ENCODE assay signal across 12 cellular contexts in genomic region chr1:203200059-203200553, GRCh38. TPM values are rescaled to one million over a fixed set of nuclear protein-coding genes. Genes with fewer than 3 reads are reported as not detected.
DNase-seq lines count a peak whose midpoint lies in the region; ATAC-seq and TF ChIP-seq lines count a peak whose summit lies in the region.
"Had no signal": no experiment of that assay in that cellular context is flagged by ENCODE, and none has a peak within 500 bp of the region (broad histone marks: within the 10 kb centered on the region; RNA-seq: fewer than 3 reads in every experiment).

No MANE protein-coding gene starts in this region.

- peak overlapping the region; percentile 37 for H2AFZ ChIP-seq in neural progenitor cell (replicated peaks)

- H3K27ac Mint-ChIP-seq in neural progenitor cell, result no peak overlapping the region
- no peak overlapping the region for H3K27ac Mint-ChIP-seq in activated CD4-positive, alpha-beta T cell treated with anti-CD3 and anti-CD28 coated beads for 36 hours

- H3K27me3 ChIP-seq in neural progenitor cell, result no peaks in the 10 kb centered on the region

- intact Hi-C loops in activated CD4-positive, alpha-beta T cell treated with anti-CD3 and anti-CD28 coated beads for 36 hours (cut with DNase I, micrococcal nuclease), result no loop called here

- no peak overlapping the region for H3K4me3 Mint-ChIP-seq in neural progenitor cell
- no peak overlapping the region for H3K4me3 Mint-ChIP-seq in activated CD4-positive, alpha-beta T cell treated with anti-CD3 and anti-CD28 coated beads for 36 hours

- H3K27ac ChIP-seq in neural progenitor cell, result no peak overlapping the region

- H4K20me1 ChIP-seq in neural progenitor cell (ENCODE audit: low read depth), result no peaks in the 10 kb centered on the region

- H3K9me3 ChIP-seq in neural progenitor cell (ENCODE audit: low read depth), result no peaks in the 10 kb centered on the region

- H3K4me2 ChIP-seq in neural progenitor cell, result no peak overlapping the region

- no peak overlapping the region for H3K9ac ChIP-seq in neural progenitor cell

- H3K9me3 Mint-ChIP-seq in neural progenitor cell, result peaks cover 4% of the 10 kb centered on the region
- no peaks in the 10 kb centered on the region for H3K9me3 Mint-ChIP-seq in activated CD4-positive, alpha-beta T cell treated with anti-CD3 and anti-CD28 coated beads for 36 hours (ENCODE audit: low read depth)

- ATAC-seq in HG03521 (IDR thresholded peaks at IDR 0.05; ENCODE audit: unreplicated experiment), result no peak
- no peak for ATAC-seq in activated CD4-positive, alpha-beta T cell treated with anti-CD3 and anti-CD28 coated beads for 36 hours

- H3K4me1 ChIP-seq in neural progenitor cell, result peaks cover 4% of the 10 kb centered on the region

- H3K79me2 ChIP-seq in neural progenitor cell (ENCODE audit: low read depth), result no peaks in the 10 kb centered on the region

- H3K4me1 Mint-ChIP-seq in neural progenitor cell, result peaks cover 5% of the 10 kb centered on the region
- no peaks in the 10 kb centered on the region for H3K4me1 Mint-ChIP-seq in activated CD4-positive, alpha-beta T cell treated with anti-CD3 and anti-CD28 coated beads for 36 hours

- POLR2A ChIA-PET in activated CD4-positive, alpha-beta T cell treated with anti-CD3 and anti-CD28 coated beads for 36 hours (lab: Charles Lee), result no interaction called here

- H3K27me3 Mint-ChIP-seq in neural progenitor cell (ENCODE audit: insufficient read depth, low read depth), result peaks cover 4% of the 10 kb centered on the region
- H3K27me3 Mint-ChIP-seq in activated CD4-positive, alpha-beta T cell treated with anti-CD3 and anti-CD28 coated beads for 36 hours, result peaks cover 10% of the 10 kb centered on the region

- H3K36me3 ChIP-seq in neural progenitor cell, result no peaks in the 10 kb centered on the region

- H3K4me3 ChIP-seq in fibroblast of mammary gland (ENCODE audit: control insufficient read depth, low read depth, low read length), result no peak overlapping the region
- H3K4me3 ChIP-seq in neural progenitor cell, result no peak overlapping the region

- TF ChIP-seq CTCF in fibroblast of mammary gland (conservative IDR thresholded peaks at IDR 0.05; ENCODE audit: control insufficient read depth, insufficient read depth, low read depth, low read length) (no peak), neural progenitor cell (IDR thresholded peaks at IDR 0.05) (no peak)

- H3F3A ChIP-seq in neural progenitor cell (ENCODE audit: low read depth), result no peaks in the 10 kb centered on the region

- DNase-seq in AG08395 (ENCODE audit: low spot score), result peak; percentile 48
- peak; percentile 53 for DNase-seq in NOMO-1 treated with dmso at 0.1 percent for 144 hours (lab: John Stamatoyannopoulos, UW; ENCODE audit: unreplicated experiment)
- DNase-seq in fibroblast of mammary gland (ENCODE audit: low read depth), result peak; percentile 94
- DNase-seq in neural progenitor cell (ENCODE audit: low spot score), result no peak
- no peak for DNase-seq in NCI-H2227 treated with DMSO at 0.1 percent for 48 hours (lab: John Stamatoyannopoulos, UW)
- DNase-seq in NCI-H2107 treated with DMSO at 0.1 percent for 48 hours (lab: John Stamatoyannopoulos, UW; ENCODE audit: unreplicated experiment), result no peak
- DNase-seq in activated CD4-positive, alpha-beta T cell treated with anti-CD3 and anti-CD28 coated beads for 36 hours, result no peak
- DNase-seq: H7; kidney glomerular epithelial cell; stimulated activated CD4-positive, alpha-beta T cell treated with anti-CD3 and anti-CD28 coated beads, Interleukin-4, amount 100 ng/mL, for 1 hour had no signal

- H3K36me3 Mint-ChIP-seq in neural progenitor cell, result no peaks in the 10 kb centered on the region
- no peaks in the 10 kb centered on the region for H3K36me3 Mint-ChIP-seq in activated CD4-positive, alpha-beta T cell treated with anti-CD3 and anti-CD28 coated beads for 36 hours (ENCODE audit: low read depth)

- CTCF ChIA-PET in activated CD4-positive, alpha-beta T cell treated with anti-CD3 and anti-CD28 coated beads for 36 hours (lab: Charles Lee), result interaction anchor here (2.9 kb wide), 1 partner anchor 16 kb away, joined by 22 read pairs; no protein-coding TSS in a partner anchor

RNA-seq across cellular contexts. Expression of gene CHI3L1, which starts 13.6 kb away (rescaled TPM):
- total RNA-seq in neural progenitor cell (ENCODE audit: low replicate concordance), result 0.95 and 1.7 TPM in 2 replicates
- under 1 TPM; 0.09 to 0.18 TPM for total RNA-seq in activated CD4-positive, alpha-beta T cell treated with anti-CD3 and anti-CD28 coated beads for 36 hours
- total RNA-seq: HT-29 had no signal

RNA-seq across cellular contexts. Expression of gene MYBPH, which starts 24.5 kb away (rescaled TPM):
- total RNA-seq in neural progenitor cell (ENCODE audit: low replicate concordance), result not detected in 2 replicates
- total RNA-seq in activated CD4-positive, alpha-beta T cell treated with anti-CD3 and anti-CD28 coated beads for 36 hours, result not detected
- total RNA-seq: H7, HT-29 had no signal

RNA-seq across cellular contexts. Expression of gene CHIT1, which starts 29.4 kb away (rescaled TPM):
- total RNA-seq in neural progenitor cell (ENCODE audit: low replicate concordance), result 0.03 and 0.11 TPM in 2 replicates
- total RNA-seq in activated CD4-positive, alpha-beta T cell treated with anti-CD3 and anti-CD28 coated beads for 36 hours, result under 1 TPM; 0.63 to 0.80 TPM
- total RNA-seq: H7, HT-29 had no signal

Comparison
In these comparisons a context has a peak if more than half of its experiments do, and no peak if none do; other contexts are left out.
1. DNase-seq: peak in AG08395 (single experiment), NOMO-1 treated with dmso at 0.1 percent for 144 hours (single experiment) and fibroblast of mammary gland (single experiment); none in neural progenitor cell (single experiment), NCI-H2227 treated with DMSO at 0.1 percent for 48 hours (single experiment), NCI-H2107 treated with DMSO at 0.1 percent for 48 hours (single experiment) and activated CD4-positive, alpha-beta T cell treated with anti-CD3 and anti-CD28 coated beads for 36 hours (single experiment).